Comparison of ENCODE assay signal across 12 cellular contexts in genomic region chr1:227856147-227856858, GRCh38. TPM values are rescaled to one million over a fixed set of nuclear protein-coding genes. Genes with fewer than 3 reads are reported as not detected.
"Had no signal": no experiment of that assay in that cellular context is flagged by ENCODE, and none has a peak within 500 bp of the region (broad histone marks: within the 10 kb centered on the region; RNA-seq: fewer than 3 reads in every experiment).

No MANE protein-coding gene starts in this region.

- H3K4me3 ChIP-seq: GM23248, GM23338, HAP-1 had no signal

- H3K27ac ChIP-seq: GM23248 had no signal

- H3K27ac Mint-ChIP-seq: GM23338, H9, HFFc6 had no signal

- H3K9ac ChIP-seq: GM23248 had no signal

- H3K4me2 ChIP-seq: GM23338 had no signal

- H3K36me3 ChIP-seq: HAP-1 had no signal

- H3K4me3 Mint-ChIP-seq: GM23338, H9, HFFc6 had no signal

- H2AFZ ChIP-seq: GM23248, GM23338 had no signal

- DNase-seq: GM23248, GOT3, H7, H9, HCEC 1CT, HFFc6 had no signal

- H3K4me1 Mint-ChIP-seq: GM23338, H9 had no signal

- H3K4me1 ChIP-seq: HAP-1 had no signal

- H3K9me3 ChIP-seq: HAP-1 had no signal

- ATAC-seq: GM23338, HCT116 had no signal

- FAIRE-seq: H1, H54 had no signal

RNA-seq across cellular contexts. Expression of gene PRSS38, which starts 40.8 kb away (rescaled TPM):
- total RNA-seq: GM23248, GM23338, H1, H4, H7, H9, HFFc6 had no signal
- polyA plus RNA-seq: GM23248, GM23338, H1 had no signal
